Comparison of ENCODE assay signal across 29 cellular contexts in the genomic region with DNA sequence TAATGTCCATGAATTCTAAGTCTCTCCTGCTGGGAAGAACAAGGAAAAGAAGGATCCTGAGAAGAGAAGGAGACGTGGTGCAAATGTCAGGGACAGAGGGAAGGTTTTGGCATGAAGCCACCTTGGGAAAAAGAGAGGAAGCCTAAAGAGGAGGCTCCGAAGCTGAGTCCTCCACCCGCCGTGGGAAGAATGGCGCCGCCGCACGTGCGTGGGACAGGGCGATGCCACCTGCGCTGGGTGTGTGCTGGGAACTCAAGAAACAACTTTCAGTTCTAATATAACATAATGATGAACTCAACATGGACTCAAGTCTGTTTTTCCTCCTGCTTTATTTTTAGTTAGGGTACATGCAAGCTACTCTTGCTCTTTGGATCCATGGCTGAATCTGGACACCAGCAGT.
DNase-seq lines count a peak whose midpoint lies in the region; TF ChIP-seq lines count a peak whose summit lies in the region.
"Had no signal": no experiment of that assay in that cellular context is flagged by ENCODE, and none has a peak within 500 bp of the region (broad histone marks: within the 10 kb centered on the region; RNA-seq: fewer than 3 reads in every experiment).

No MANE protein-coding gene starts in this region.

- no peak overlapping the region for H3K4me3 ChIP-seq in neural progenitor cell
- H3K4me3 ChIP-seq: A549; BLaER1; BLaER1 treated with 17β-estradiol and CSF1 and Interleukin-3, amounts not matched to agents 10 nM and 100 nM had no signal

- no peaks in the 10 kb centered on the region for H3K36me3 ChIP-seq in neural progenitor cell
- H3K36me3 ChIP-seq: BE2C; BLaER1; BLaER1 treated with 17β-estradiol and CSF1 and Interleukin-3, amounts not matched to agents 10 nM and 100 nM had no signal

- H3K4me1 ChIP-seq in neural progenitor cell, result peaks cover 15% of the 10 kb centered on the region
- H3K4me1 ChIP-seq: A549, BE2C, BLaER1 had no signal

- no peak overlapping the region for H3K27ac ChIP-seq in neural progenitor cell
- H3K27ac ChIP-seq: 22Rv1; A549; BLaER1; BLaER1 treated with 17β-estradiol and CSF1 and Interleukin-3, amounts not matched to agents 10 nM and 100 nM; C4-2B had no signal

- H3K4me3 Mint-ChIP-seq in neural progenitor cell, result peak overlapping the region; percentile 22
- H3K4me3 Mint-ChIP-seq: B cell; CD14-positive monocyte; CD4-positive, alpha-beta memory T cell; CD4-positive, alpha-beta T cell; CD4-positive, CD25-positive, alpha-beta regulatory T cell; CD8-positive, alpha-beta memory T cell; CD8-positive, alpha-beta T cell had no signal

- no peaks in the 10 kb centered on the region for H4K20me1 ChIP-seq in neural progenitor cell (ENCODE audit: low read depth)
- H4K20me1 ChIP-seq: BLaER1; BLaER1 treated with 17β-estradiol and CSF1 and Interleukin-3, amounts not matched to agents 10 nM and 100 nM had no signal

- H3K4me1 Mint-ChIP-seq in neural progenitor cell, result peaks cover 13% of the 10 kb centered on the region

- TF ChIP-seq CTCF in neural progenitor cell (IDR thresholded peaks at IDR 0.05), result no peak

- H3K9me3 Mint-ChIP-seq in neural progenitor cell, result no peaks in the 10 kb centered on the region
- H3K9me3 Mint-ChIP-seq: CD4-positive, alpha-beta memory T cell; CD4-positive, alpha-beta T cell; CD8-positive, alpha-beta memory T cell; CD8-positive, alpha-beta T cell had no signal

- no peak overlapping the region for H2AFZ ChIP-seq in neural progenitor cell (replicated peaks)

- H3K27ac Mint-ChIP-seq in neural progenitor cell, result no peak overlapping the region
- H3K27ac Mint-ChIP-seq: B cell; CD14-positive monocyte; CD4-positive, alpha-beta memory T cell; CD4-positive, alpha-beta T cell; CD4-positive, CD25-positive, alpha-beta regulatory T cell; CD8-positive, alpha-beta memory T cell; CD8-positive, alpha-beta T cell had no signal

- no peak overlapping the region for H3K9ac ChIP-seq in neural progenitor cell
- H3K9ac ChIP-seq: BLaER1; BLaER1 treated with 17β-estradiol and CSF1 and Interleukin-3, amounts not matched to agents 10 nM and 100 nM had no signal

- peaks cover 9% of the 10 kb centered on the region for H3F3A ChIP-seq in neural progenitor cell (ENCODE audit: low read depth)

- H3K36me3 Mint-ChIP-seq in neural progenitor cell, result no peaks in the 10 kb centered on the region
- H3K36me3 Mint-ChIP-seq: CD14-positive monocyte; CD4-positive, alpha-beta memory T cell; CD4-positive, CD25-positive, alpha-beta regulatory T cell; CD8-positive, alpha-beta memory T cell; CD8-positive, alpha-beta T cell had no signal

- no peaks in the 10 kb centered on the region for H3K79me2 ChIP-seq in neural progenitor cell (ENCODE audit: low read depth)

- DNase-seq in neural progenitor cell (ENCODE audit: low spot score), result no peak
- DNase-seq in NAMALWA (ENCODE audit: low spot score), result no peak
- DNase-seq: 8988T; ACHN; AML-193; BE2C; C1 segment of cervical spinal cord; Caco-2; Calu3; CD4-positive, alpha-beta memory T cell; CD4-positive, alpha-beta T cell; CD4-positive, CD25-positive, alpha-beta regulatory T cell; CD8-positive, alpha-beta memory T cell; CD8-positive, alpha-beta T cell; COR-L47; DMS 273 treated with DMSO at 0.1 percent for 48 hours; DMS153; DMS53; DMS79; DMS79 treated with DMSO at 0.1 percent for 48 hours; DND-41; EL had no signal

- peaks cover 7% of the 10 kb centered on the region for H3K27me3 Mint-ChIP-seq in neural progenitor cell (ENCODE audit: insufficient read depth, low read depth)

- no peaks in the 10 kb centered on the region for H3K27me3 ChIP-seq in neural progenitor cell
- H3K27me3 ChIP-seq: BE2C; BLaER1; BLaER1 treated with 17β-estradiol and CSF1 and Interleukin-3, amounts not matched to agents 10 nM and 100 nM had no signal

- H3K4me2 ChIP-seq in neural progenitor cell, result no peak overlapping the region
- H3K4me2 ChIP-seq: A549; BLaER1; BLaER1 treated with 17β-estradiol and CSF1 and Interleukin-3, amounts not matched to agents 10 nM and 100 nM had no signal

- H3K9me3 ChIP-seq in neural progenitor cell (ENCODE audit: low read depth), result no peaks in the 10 kb centered on the region
- H3K9me3 ChIP-seq: A549, BLaER1, Caco-2 had no signal
